In the genomic region with DNA sequence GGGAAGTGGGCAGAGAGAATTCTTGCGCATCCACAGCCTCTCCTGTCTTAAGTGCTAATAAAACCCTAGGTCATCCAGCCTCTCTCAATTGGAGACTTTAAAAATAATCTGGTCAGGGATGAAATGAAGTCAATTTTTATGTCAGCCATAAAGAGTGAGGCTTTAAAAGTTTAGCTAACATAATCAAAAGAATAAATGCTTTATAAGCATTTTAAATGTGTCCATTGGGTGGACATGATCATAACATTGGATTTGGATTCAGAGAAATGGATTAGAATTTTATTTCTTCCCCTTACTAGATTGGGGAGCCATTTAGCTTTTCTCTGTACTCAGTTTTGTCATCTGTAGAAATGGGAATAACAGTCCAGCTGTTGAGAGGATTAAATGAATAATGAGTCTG, we compare ENCODE assay signal across 32 cellular contexts.
"Had no signal": no experiment of that assay in that cellular context is flagged by ENCODE, and none has a peak within 500 bp of the region (broad histone marks: within the 10 kb centered on the region; RNA-seq: fewer than 3 reads in every experiment).

No MANE protein-coding gene starts in this region.

- ATAC-seq: activated CD4-positive, CD25-positive, alpha-beta regulatory T cell treated with anti-CD3 and anti-CD28 coated beads, Interleukin-2, amount 50 U/mL, for 24 hours; activated CD8-positive, alpha-beta T cell treated with anti-CD3 and anti-CD28 coated beads for 36 hours; activated naive CD4-positive, alpha-beta T cell treated with anti-CD3 and anti-CD28 coated beads, Interleukin-2, amount 50 U/mL, for 72 hours; activated T-cell treated with anti-CD3 and anti-CD28 coated beads, Interleukin-2, amount 50 U/mL, for 72 hours; esophagus mucosa; heart left ventricle had no signal

- H3K36me3 ChIP-seq: brain microvascular endothelial cell, WERI-Rb-1 had no signal

- H3K27ac ChIP-seq: brain microvascular endothelial cell, coronary artery, dorsolateral prefrontal cortex, heart left ventricle, WERI-Rb-1 had no signal

- H3K4me3 ChIP-seq: coronary artery, dorsolateral prefrontal cortex, heart left ventricle had no signal

- H3K9me3 Mint-ChIP-seq: activated B cell treated with CpG ODN at 0.5 μM for 24 hours; activated CD8-positive, alpha-beta T cell treated with anti-CD3 and anti-CD28 coated beads for 36 hours; activated naive CD4-positive, alpha-beta T cell treated with anti-CD3 and anti-CD28 coated beads, Interleukin-2, amount 10 ng/mL, durations not matched to agents 7 days and 5 days; activated naive CD4-positive, alpha-beta T cell treated with anti-CD3 and anti-CD28 coated beads, Interleukin-2, amount 50 U/mL, for 72 hours; activated naive CD8-positive, alpha-beta T cell treated with anti-CD3 and anti-CD28 coated beads, Interleukin-2, amount 10 ng/mL, durations not matched to agents 7 days and 5 days; activated T-cell treated with anti-CD3 and anti-CD28 coated beads, Interleukin-2, amount 50 U/mL, for 72 hours; central memory CD8-positive, alpha-beta T cell; dendritic cell treated with granulocyte-macrophage colony-stimulating factor and Interleukin-4, amounts not matched to agents 40 ng/mL and 50 ng/mL, for 4 days; endodermal cell; T-helper 1 cell treated with Interleukin-12 subunit alpha and Interleukin-12 subunit beta and Interleukin-4 antibody, amounts not matched to agents 30 μg/mL and 1 μg/mL, for 36 hours had no signal

- H3K4me1 Mint-ChIP-seq: activated B cell treated with CpG ODN at 0.5 μM for 24 hours had no signal

- H3K4me3 Mint-ChIP-seq: activated B cell treated with CpG ODN at 0.5 μM for 24 hours; activated CD8-positive, alpha-beta T cell treated with anti-CD3 and anti-CD28 coated beads for 36 hours; activated naive CD4-positive, alpha-beta T cell treated with anti-CD3 and anti-CD28 coated beads, Interleukin-2, amount 10 ng/mL, durations not matched to agents 7 days and 5 days; activated naive CD8-positive, alpha-beta T cell treated with anti-CD3 and anti-CD28 coated beads, Interleukin-2, amount 10 ng/mL, durations not matched to agents 7 days and 5 days; activated T-cell treated with anti-CD3 and anti-CD28 coated beads, Interleukin-2, amount 50 U/mL, for 72 hours; central memory CD8-positive, alpha-beta T cell; dendritic cell treated with granulocyte-macrophage colony-stimulating factor and Interleukin-4, amounts not matched to agents 40 ng/mL and 50 ng/mL, for 4 days; endodermal cell; T-helper 1 cell treated with Interleukin-12 subunit alpha and Interleukin-12 subunit beta and Interleukin-4 antibody, amounts not matched to agents 30 μg/mL and 1 μg/mL, for 36 hours; T-helper 2 cell treated with Interferon-gamma antibody and Interleukin-4, amounts not matched to agents 5 μg/mL and 100 μg/mL, for 36 hours had no signal

- DNase-seq: activated B cell treated with CpG ODN at 0.5 μM for 24 hours; activated CD4-positive, alpha-beta T cell treated with anti-CD3 and anti-CD28 coated beads for 48 hours; activated CD4-positive, alpha-beta T cell treated with anti-CD3 and anti-CD28 coated beads, Interleukin-2, amount 50 U/mL, for 1 hour; activated CD4-positive, alpha-beta T cell treated with anti-CD3 and anti-CD28 coated beads, Interleukin-2, amount 50 U/mL, for 48 hours; activated CD8-positive, alpha-beta memory T cell treated with anti-CD3 and anti-CD28 coated beads for 24 hours; activated CD8-positive, alpha-beta T cell treated with anti-CD3 and anti-CD28 coated beads for 36 hours; activated gamma-delta T cell; activated naive CD4-positive, alpha-beta T cell; activated naive CD4-positive, alpha-beta T cell treated with anti-CD3 and anti-CD28 coated beads, Interleukin-2, amount 10 ng/mL, durations not matched to agents 7 days and 5 days; activated naive CD8-positive, alpha-beta T cell treated with anti-CD3 and anti-CD28 coated beads, Interleukin-2, amount 10 ng/mL, durations not matched to agents 7 days and 5 days; activated T-cell treated with anti-CD3 and anti-CD28 coated beads, Interleukin-2, amount 50 U/mL, for 1 hour; activated T-cell treated with anti-CD3 and anti-CD28 coated beads, Interleukin-2, amount 50 U/mL, for 72 hours; brain microvascular endothelial cell; dorsolateral prefrontal cortex; effector memory CD4-positive, alpha-beta T cell; endodermal cell; foreskin fibroblast; glutamatergic neuron; heart left ventricle; T1000; WERI-Rb-1 had no signal

- FAIRE-seq: astrocyte, bronchial epithelial cell, frontal cortex had no signal

- H3K27me3 Mint-ChIP-seq: activated B cell treated with CpG ODN at 0.5 μM for 24 hours; activated CD8-positive, alpha-beta T cell treated with anti-CD3 and anti-CD28 coated beads for 36 hours; activated naive CD4-positive, alpha-beta T cell treated with anti-CD3 and anti-CD28 coated beads, Interleukin-2, amount 10 ng/mL, durations not matched to agents 7 days and 5 days; activated naive CD8-positive, alpha-beta T cell treated with anti-CD3 and anti-CD28 coated beads, Interleukin-2, amount 10 ng/mL, durations not matched to agents 7 days and 5 days; central memory CD8-positive, alpha-beta T cell; dendritic cell treated with granulocyte-macrophage colony-stimulating factor and Interleukin-4, amounts not matched to agents 40 ng/mL and 50 ng/mL, for 4 days had no signal

- H3K27me3 ChIP-seq: brain microvascular endothelial cell, dorsolateral prefrontal cortex, heart left ventricle had no signal

- H3K9me3 ChIP-seq: heart left ventricle had no signal

- H3K27ac Mint-ChIP-seq: activated B cell treated with CpG ODN at 0.5 μM for 24 hours; activated CD8-positive, alpha-beta T cell treated with anti-CD3 and anti-CD28 coated beads for 36 hours; activated naive CD4-positive, alpha-beta T cell treated with anti-CD3 and anti-CD28 coated beads, Interleukin-2, amount 10 ng/mL, durations not matched to agents 7 days and 5 days; activated naive CD4-positive, alpha-beta T cell treated with anti-CD3 and anti-CD28 coated beads, Interleukin-2, amount 50 U/mL, for 72 hours; activated naive CD8-positive, alpha-beta T cell treated with anti-CD3 and anti-CD28 coated beads, Interleukin-2, amount 10 ng/mL, durations not matched to agents 7 days and 5 days; activated T-cell treated with anti-CD3 and anti-CD28 coated beads, Interleukin-2, amount 50 U/mL, for 72 hours; dendritic cell treated with granulocyte-macrophage colony-stimulating factor and Interleukin-4, amounts not matched to agents 40 ng/mL and 50 ng/mL, for 4 days; endodermal cell; T-helper 2 cell treated with Interferon-gamma antibody and Interleukin-4, amounts not matched to agents 5 μg/mL and 100 μg/mL, for 36 hours had no signal
